30 cellular contexts compared by ENCODE assay signal in the genomic region with DNA sequence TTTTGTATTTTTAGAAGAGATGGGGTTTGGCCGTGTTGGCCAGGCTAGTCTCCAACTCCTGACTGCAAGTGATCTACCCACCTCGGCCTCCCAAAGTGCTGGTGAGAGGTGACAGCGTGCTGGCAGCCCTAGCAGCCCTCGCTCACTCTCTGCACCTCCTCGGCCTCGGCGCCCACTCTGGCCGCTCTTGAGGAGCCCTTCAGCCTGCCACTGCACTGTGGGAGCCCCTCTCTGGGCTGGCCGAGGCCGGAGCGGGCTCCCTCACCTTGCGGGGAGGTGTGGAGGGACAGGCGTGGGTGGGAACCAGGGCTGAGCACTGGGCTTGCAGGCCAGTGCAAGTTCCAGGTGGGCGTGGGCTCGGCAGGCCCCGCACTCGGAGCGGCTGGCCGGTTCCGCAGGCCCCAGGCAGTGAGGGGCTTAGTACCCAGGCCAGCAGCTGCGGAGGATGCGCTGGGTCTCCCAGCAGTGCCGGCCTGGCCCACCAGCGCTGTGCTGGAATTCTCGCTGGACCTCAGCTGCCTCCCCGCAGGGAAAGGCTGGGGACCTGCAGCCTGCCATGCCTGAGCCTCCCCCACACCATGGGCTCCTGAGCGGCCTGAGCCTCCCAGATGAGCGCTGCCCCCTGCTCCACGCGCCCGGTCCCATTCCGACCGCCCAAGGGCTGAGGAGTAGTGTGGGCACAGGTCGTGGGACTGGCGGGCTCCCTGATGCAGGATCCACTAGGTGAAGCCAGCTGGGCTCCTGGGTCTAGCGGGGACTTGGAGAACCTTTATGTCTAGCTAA.
"Had no signal": no experiment of that assay in that cellular context is flagged by ENCODE, and none has a peak within 500 bp of the region (broad histone marks: within the 10 kb centered on the region; RNA-seq: fewer than 3 reads in every experiment).

No MANE protein-coding gene starts in this region.

- H3K27me3 ChIP-seq: adrenal gland, body of pancreas, esophagus squamous epithelium, gastroesophageal sphincter had no signal

- FAIRE-seq: colon, endometrium had no signal

- DNase-seq: activated B cell treated with CpG ODN at 0.5 μM for 24 hours; activated CD4-positive, alpha-beta memory T cell treated with anti-CD3 and anti-CD28 coated beads for 36 hours; activated CD4-positive, alpha-beta T cell treated with anti-CD3 and anti-CD28 coated beads for 48 hours; activated CD4-positive, alpha-beta T cell treated with anti-CD3 and anti-CD28 coated beads, Interleukin-2, amount 50 U/mL, for 1 hour; activated CD8-positive, alpha-beta memory T cell treated with anti-CD3 and anti-CD28 coated beads, Interleukin-2, amount 10 ng/mL, durations not matched to agents 7 days and 5 days; activated CD8-positive, alpha-beta memory T cell treated with anti-CD3 and anti-CD28 coated beads, Interleukin-2, amount 50 U/mL, for 4 hours; activated CD8-positive, alpha-beta T cell treated with anti-CD3 and anti-CD28 coated beads, Interleukin-2, amount 10 ng/mL, durations not matched to agents 7 days and 5 days; activated effector memory CD4-positive, alpha-beta T cell treated with anti-CD3 and anti-CD28 coated beads, Interleukin-2, amount 50 U/mL, for 16 hours; activated naive CD4-positive, alpha-beta T cell treated with anti-CD3 and anti-CD28 coated beads for 36 hours; activated naive CD8-positive, alpha-beta T cell treated with anti-CD3 and anti-CD28 coated beads for 36 hours; activated naive CD8-positive, alpha-beta T cell treated with anti-CD3 and anti-CD28 coated beads, Interleukin-2, amount 50 U/mL, for 24 hours; activated T-cell treated with anti-CD3 and anti-CD28 coated beads, Interleukin-2, amount 50 U/mL, for 1 hour; activated T-cell treated with anti-CD3 and anti-CD28 coated beads, Interleukin-2, amount 50 U/mL, for 48 hours; amygdala; aorta; body of pancreas; caudate nucleus; effector CD8-positive, alpha-beta T cell; esophagus squamous epithelium; foreskin melanocyte; T-helper 1 cell; T-helper 17 cell; T1000; WERI-Rb-1 had no signal

- H3K9me3 ChIP-seq: adrenal gland, body of pancreas, esophagus squamous epithelium, gastroesophageal sphincter had no signal

- ATAC-seq: activated CD4-positive, CD25-positive, alpha-beta regulatory T cell treated with anti-CD3 and anti-CD28 coated beads, Interleukin-2, amount 50 U/mL, for 24 hours; activated CD8-positive, alpha-beta memory T cell treated with anti-CD3 and anti-CD28 coated beads, Interleukin-2, amount 10 ng/mL, durations not matched to agents 7 days and 5 days; activated CD8-positive, alpha-beta T cell treated with anti-CD3 and anti-CD28 coated beads, Interleukin-2, amount 10 ng/mL, durations not matched to agents 7 days and 5 days; activated naive CD8-positive, alpha-beta T cell treated with anti-CD3 and anti-CD28 coated beads, Interleukin-2, amount 50 U/mL, for 24 hours; body of pancreas; gastroesophageal sphincter; T-helper 17 cell had no signal

- H3K36me3 ChIP-seq: adrenal gland, esophagus squamous epithelium, gastroesophageal sphincter had no signal

- H3K27ac ChIP-seq: adrenal gland, body of pancreas, epithelial cell of prostate, esophagus squamous epithelium, gastroesophageal sphincter, WERI-Rb-1 had no signal

- H3K4me3 ChIP-seq: adrenal gland, body of pancreas, esophagus squamous epithelium, gastroesophageal sphincter had no signal
